In the genomic region with DNA sequence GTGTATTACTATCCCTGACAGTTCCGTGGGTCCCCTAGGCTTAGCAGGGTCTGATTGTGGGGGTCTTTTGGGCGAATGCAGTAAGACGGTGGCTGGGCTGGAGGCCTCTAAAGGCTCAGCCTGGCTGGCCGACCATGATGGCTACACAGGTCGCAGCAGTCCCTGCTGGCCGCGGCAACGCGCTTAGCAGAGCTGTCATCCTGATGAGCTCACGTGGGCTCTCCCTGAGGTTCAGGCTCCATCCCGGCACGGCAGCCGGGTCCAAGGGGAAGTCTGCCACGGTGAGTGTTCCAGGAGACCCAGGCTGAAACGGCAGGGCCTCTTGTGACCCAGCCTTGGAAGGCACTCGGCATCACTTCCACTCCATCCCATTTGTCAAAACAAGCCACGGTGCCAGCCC, we compare ENCODE assay signal across 24 cellular contexts.
A peak's percentile ranks its signal among the peaks of the same experiment; 100 is the strongest.
DNase-seq lines count a peak whose midpoint lies in the region; ATAC-seq, FAIRE-seq and TF ChIP-seq lines count a peak whose summit lies in the region.
"Had no signal": no experiment of that assay in that cellular context is flagged by ENCODE, and none has a peak within 500 bp of the region (broad histone marks: within the 10 kb centered on the region; RNA-seq: fewer than 3 reads in every experiment).

No MANE protein-coding gene starts in this region.

- H3K27ac ChIP-seq in HepG2 (ENCODE audit: extremely low read length, insufficient read depth, low read length) (peak overlapping the region; percentile 61), right lobe of liver (no peak overlapping the region), mesenchymal stem cell (ENCODE audit: low read length, poor library complexity, severe bottlenecking) (no peak overlapping the region), upper lobe of right lung (no peak overlapping the region)

- DNase-seq in HepG2 (ENCODE audit: low spot score) = no peak
- no peak for DNase-seq in right lobe of liver
- peak; percentile 53 for DNase-seq in cerebellar cortex (ENCODE audit: low spot score)
- DNase-seq in mesenchymal stem cell = no peak
- peak; percentile 58 for DNase-seq in upper lobe of right lung
- DNase-seq in sciatic nerve (ENCODE audit: low spot score) = no peak
- DNase-seq: ACHN; BE2C; CD4-positive, CD25-positive, alpha-beta regulatory T cell; CD8-positive, alpha-beta memory T cell; COR-L47; DMS 273 treated with DMSO at 0.1 percent for 48 hours; DMS53; DND-41; EL; GOT3; H9 had no signal

- in situ Hi-C loops in HepG2 (cut with HindIII; ENCODE audit: extremely low pct_ligation_motif_present, low pct_unique_long_range_greater_than_20kb) = no loop called here

- WGBS in HepG2 (ENCODE audit: low lambda C conversion rate) = 97% methylated on average over 3 of the region's 17 CpGs
- WGBS in right lobe of liver (ENCODE audit: insufficient coverage, low coverage, low lambda C conversion rate, missing lambda C conversion rate) = 83% methylated on average over 2 of the region's 17 CpGs
- 95% methylated on average over 17 of the region's 17 CpGs for WGBS in mesenchymal stem cell

- no peak for TF ChIP-seq EP300 in HepG2 (IDR thresholded peaks at IDR 0.05; ENCODE audit: low read depth in 2 of 2, low read length in 2 of 2)
- no peak for TF ChIP-seq EP300 in HepG2 (CRISPR knock-in tag; IDR thresholded peaks at IDR 0.05; ENCODE audit: borderline replicate concordance)

- H3K4me3 ChIP-seq in HepG2 (replicated peaks in 1 of 3; ENCODE audit: insufficient read depth in 1 of 3, low read depth in 2 of 3, low read length in 3 of 3) (no peak overlapping the region), right lobe of liver (no peak overlapping the region), mesenchymal stem cell (ENCODE audit: insufficient read depth in 1 of 2, low read depth in 1 of 2, low read length in 2 of 2) (no peak overlapping the region), upper lobe of right lung (no peak overlapping the region)

- H2AFZ ChIP-seq in HepG2 (ENCODE audit: low read length) (no peak overlapping the region), mesenchymal stem cell (ENCODE audit: low read depth, low read length) (no peak overlapping the region)

- ATAC-seq in HepG2 (no peak), right lobe of liver (no peak), upper lobe of right lung (no peak), sciatic nerve (no peak), GM21576 (IDR thresholded peaks at IDR 0.05; ENCODE audit: unreplicated experiment) (no peak), GM18505 (IDR thresholded peaks at IDR 0.05; ENCODE audit: unreplicated experiment) (no peak)

- H3K18ac ChIP-seq in mesenchymal stem cell (ENCODE audit: low read depth in 1 of 2, low read length in 2 of 2) = peak overlapping the region in 1 of 2 experiments; percentile 37

- H3K4me2 ChIP-seq in HepG2 (ENCODE audit: low read depth, low read length) = no peak overlapping the region
- H3K4me2 ChIP-seq in mesenchymal stem cell (ENCODE audit: low read length, poor library complexity, severe bottlenecking) = no peak overlapping the region

- H3K23ac ChIP-seq in mesenchymal stem cell (ENCODE audit: low read length in 2 of 2) = no peak overlapping the region

- no peak overlapping the region for H2BK15ac ChIP-seq in mesenchymal stem cell (ENCODE audit: low read depth, poor library complexity, severe bottlenecking)

- intact Hi-C loops in HepG2 (cut with micrococcal nuclease; ENCODE audit: unreplicated experiment) = loop anchor here (5.0 kb wide), 1 partner anchor 487 kb away; no protein-coding TSS in a partner anchor
- intact Hi-C loops in right lobe of liver (cut with DNase I) = no loop called here
- intact Hi-C loops in upper lobe of right lung (cut with DNase I) = no loop called here
- intact Hi-C loops in sciatic nerve (cut with DNase I) = no loop called here

- no peak overlapping the region for H2BK120ac ChIP-seq in mesenchymal stem cell (ENCODE audit: low read depth, low read length)

- CTCF ChIA-PET in HepG2 (lab: Yijun Ruan, JAX; ENCODE audit: low intra/inter-chr PET ratio, low total read pairs) = no interaction called here

- H3K9ac ChIP-seq in HepG2 (ENCODE audit: insufficient read depth, low read depth, low read length) = no peak overlapping the region
- H3K9ac ChIP-seq in mesenchymal stem cell (ENCODE audit: low read length) = no peak overlapping the region

- no peak for FAIRE-seq in HepG2 (lab: Jason Lieb, UNC)
- FAIRE-seq: A204.1, G401.6, GM12891, GM18507, HTR-8/SVneo had no signal

- H2BK5ac ChIP-seq in mesenchymal stem cell (ENCODE audit: low read depth, low read length, poor library complexity, severe bottlenecking) = no peak overlapping the region

- H2AK5ac ChIP-seq in mesenchymal stem cell (ENCODE audit: low read length, severe bottlenecking) = peak overlapping the region; percentile 29

- no peaks in the 10 kb centered on the region for H3K27me3 ChIP-seq in HepG2 (ENCODE audit: control insufficient read depth in 1 of 2, insufficient read depth in 2 of 2, low read length in 2 of 2)
- no peaks in the 10 kb centered on the region for H3K27me3 ChIP-seq in right lobe of liver
- H3K27me3 ChIP-seq in mesenchymal stem cell (ENCODE audit: control insufficient read depth in 1 of 2, insufficient read depth in 1 of 2, low read length in 2 of 2) = no peaks in the 10 kb centered on the region
- no peaks in the 10 kb centered on the region for H3K27me3 ChIP-seq in upper lobe of right lung
- H3K27me3 ChIP-seq: BE2C had no signal

- H4K91ac ChIP-seq in mesenchymal stem cell (ENCODE audit: low read length) = no peak overlapping the region

- H3K4me1 ChIP-seq in HepG2 (ENCODE audit: insufficient read depth, low read length) = peaks cover 54% of the 10 kb centered on the region
- H3K4me1 ChIP-seq in right lobe of liver = no peaks in the 10 kb centered on the region
- H3K4me1 ChIP-seq in mesenchymal stem cell (ENCODE audit: control insufficient read depth, insufficient read depth, low read depth, low read length) = peaks cover 12% of the 10 kb centered on the region
- peaks cover 3% of the 10 kb centered on the region for H3K4me1 ChIP-seq in upper lobe of right lung
- H3K4me1 ChIP-seq: BE2C had no signal

- H2BK12ac ChIP-seq in mesenchymal stem cell (ENCODE audit: low read length in 2 of 2) = no peak overlapping the region

- BruUV-seq in HepG2 (replicated peaks; lab: Mats Ljungman, UMichigan) = no TSS peak

- H3K14ac ChIP-seq in mesenchymal stem cell (ENCODE audit: low read length in 2 of 2) = peak overlapping the region in 1 of 2 experiments; percentile 44

- H3K4ac ChIP-seq in mesenchymal stem cell (ENCODE audit: low read depth in 1 of 2, low read length in 2 of 2) = peak overlapping the region; percentile 11 to 47

- no peaks in the 10 kb centered on the region for H3K9me3 ChIP-seq in HepG2 (ENCODE audit: low read length)
- H3K9me3 ChIP-seq in right lobe of liver = no peaks in the 10 kb centered on the region
- H3K9me3 ChIP-seq in mesenchymal stem cell (ENCODE audit: control insufficient read depth, low read length) = no peaks in the 10 kb centered on the region
- no peaks in the 10 kb centered on the region for H3K9me3 ChIP-seq in upper lobe of right lung
- H3K9me3 ChIP-seq: BE2C had no signal

- TF ChIP-seq RAD21 in HepG2 (CRISPR knock-in tag; IDR thresholded peaks at IDR 0.05) = no peak

- H3K36me3 ChIP-seq in HepG2 (replicated peaks in 1 of 2; ENCODE audit: control insufficient read depth in 1 of 2, insufficient read depth in 2 of 2, low read length in 2 of 2) = no peaks in the 10 kb centered on the region
- H3K36me3 ChIP-seq in right lobe of liver = no peaks in the 10 kb centered on the region
- H3K36me3 ChIP-seq in mesenchymal stem cell (ENCODE audit: control insufficient read depth in 1 of 2, insufficient read depth in 2 of 2, low read depth in 1 of 2, low read length in 2 of 2) = peaks cover 0 to 2% of the 10 kb centered on the region in 2 experiments
- no peaks in the 10 kb centered on the region for H3K36me3 ChIP-seq in upper lobe of right lung
- H3K36me3 ChIP-seq: BE2C had no signal

- TF ChIP-seq POLR2A in HepG2 (IDR thresholded peaks at IDR 0.05; ENCODE audit: insufficient read depth in 1 of 2, low read depth in 2 of 2, low read length in 2 of 2) = no peak
- no peak for TF ChIP-seq POLR2A in right lobe of liver (IDR thresholded peaks at IDR 0.05)
- TF ChIP-seq POLR2A in GM18505 (IDR thresholded peaks at IDR 0.05; ENCODE audit: borderline replicate concordance, extremely low read depth, insufficient read depth, insufficient read length) = no peak

- peaks cover 12% of the 10 kb centered on the region for H3K79me1 ChIP-seq in mesenchymal stem cell (replicated peaks; ENCODE audit: low read length, poor library complexity, severe bottlenecking)

- H4K8ac ChIP-seq in mesenchymal stem cell (ENCODE audit: low read length) = no peak overlapping the region

- H3K79me2 ChIP-seq in HepG2 (ENCODE audit: insufficient read depth, low read length) = no peaks in the 10 kb centered on the region

- no peak for TF ChIP-seq CTCF in HepG2 (CRISPR knock-in tag; IDR thresholded peaks at IDR 0.05)
- no peak for TF ChIP-seq CTCF in right lobe of liver (IDR thresholded peaks at IDR 0.05)
- no peak for TF ChIP-seq CTCF in upper lobe of right lung (IDR thresholded peaks at IDR 0.05)

- POLR2A ChIA-PET in HepG2 (lab: Yijun Ruan, JAX) = no interaction called here

- H4K20me1 ChIP-seq in HepG2 (ENCODE audit: insufficient read depth, low read length) = no peaks in the 10 kb centered on the region

TF ChIP-seq in HepG2, 621 proteins besides CTCF, POLR2A, EP300 and RAD21 (continues in another document):
- TF ChIP-seq, protein P1, sequence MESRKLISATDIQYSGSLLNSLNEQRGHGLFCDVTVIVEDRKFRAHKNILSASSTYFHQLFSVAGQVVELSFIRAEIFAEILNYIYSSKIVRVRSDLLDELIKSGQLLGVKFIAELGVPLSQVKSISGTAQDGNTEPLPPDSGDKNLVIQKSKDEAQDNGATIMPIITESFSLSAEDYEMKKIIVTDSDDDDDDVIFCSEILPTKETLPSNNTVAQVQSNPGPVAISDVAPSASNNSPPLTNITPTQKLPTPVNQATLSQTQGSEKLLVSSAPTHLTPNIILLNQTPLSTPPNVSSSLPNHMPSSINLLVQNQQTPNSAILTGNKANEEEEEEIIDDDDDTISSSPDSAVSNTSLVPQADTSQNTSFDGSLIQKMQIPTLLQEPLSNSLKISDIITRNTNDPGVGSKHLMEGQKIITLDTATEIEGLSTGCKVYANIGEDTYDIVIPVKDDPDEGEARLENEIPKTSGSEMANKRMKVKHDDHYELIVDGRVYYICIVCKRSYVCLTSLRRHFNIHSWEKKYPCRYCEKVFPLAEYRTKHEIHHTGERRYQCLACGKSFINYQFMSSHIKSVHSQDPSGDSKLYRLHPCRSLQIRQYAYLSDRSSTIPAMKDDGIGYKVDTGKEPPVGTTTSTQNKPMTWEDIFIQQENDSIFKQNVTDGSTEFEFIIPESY (CRISPR knock-in tag; IDR thresholded peaks at IDR 0.05) = peak; percentile 64; the same call in 1 of the 2 replicates
- no peak for TF ChIP-seq YY1 (IDR thresholded peaks at IDR 0.05; ENCODE audit: insufficient read depth, insufficient replicate concordance, low read depth, low read length)
- no peak for TF ChIP-seq SP2 (CRISPR knock-in tag; IDR thresholded peaks at IDR 0.05)
- no peak for TF ChIP-seq ERF (CRISPR knock-in tag; IDR thresholded peaks at IDR 0.05)
- TF ChIP-seq ZSCAN22 (CRISPR knock-in tag; IDR thresholded peaks at IDR 0.05) = no peak
- no peak for TF ChIP-seq ZNF24 (IDR thresholded peaks at IDR 0.05)
- no peak for TF ChIP-seq TBP (CRISPR knock-in tag; IDR thresholded peaks at IDR 0.05)

Comparison
In these comparisons a context has a peak if more than half of its experiments do, and no peak if none do; other contexts are left out.
1. DNase-seq: peak in cerebellar cortex (single experiment) and upper lobe of right lung (single experiment); none in HepG2 (single experiment), right lobe of liver (0 of 3), mesenchymal stem cell (single experiment) and sciatic nerve (single experiment).